In genomic region chr15:35351059-35351458, GRCh38 we compare ENCODE assay signal across 24 cellular contexts.
DNase-seq lines count a peak whose midpoint lies in the region; ATAC-seq, FAIRE-seq and TF ChIP-seq lines count a peak whose summit lies in the region.
"Had no signal": no experiment of that assay in that cellular context is flagged by ENCODE, and none has a peak within 500 bp of the region (broad histone marks: within the 10 kb centered on the region; RNA-seq: fewer than 3 reads in every experiment).

No MANE protein-coding gene starts in this region.

- no peaks in the 10 kb centered on the region for H3K27me3 ChIP-seq in keratinocyte (ENCODE audit: control insufficient read depth, extremely low read depth, insufficient read depth, low read length)
- H3K27me3 ChIP-seq in smooth muscle cell (ENCODE audit: low read depth): no peaks in the 10 kb centered on the region
- H3K27me3 ChIP-seq: BE2C; BLaER1 treated with 17β-estradiol and CSF1 and Interleukin-3, amounts not matched to agents 10 nM and 100 nM had no signal

- H3K4me1 ChIP-seq in keratinocyte (ENCODE audit: control insufficient read depth, extremely low read depth, insufficient read depth, low read length) (peaks cover 10% of the 10 kb centered on the region), smooth muscle cell (ENCODE audit: low read depth) (no peaks in the 10 kb centered on the region)
- H3K4me1 ChIP-seq: A549; BE2C; BLaER1 treated with 17β-estradiol and CSF1 and Interleukin-3, amounts not matched to agents 10 nM and 100 nM; HAP-1 had no signal

- H3K36me3 ChIP-seq in keratinocyte (ENCODE audit: control insufficient read depth in 2 of 2, extremely low read depth in 1 of 2, insufficient read depth in 2 of 2, low read length in 2 of 2) (no peaks in the 10 kb centered on the region), smooth muscle cell (ENCODE audit: low read depth) (no peaks in the 10 kb centered on the region)
- H3K36me3 ChIP-seq: BE2C; BLaER1 treated with 17β-estradiol and CSF1 and Interleukin-3, amounts not matched to agents 10 nM and 100 nM; HAP-1 had no signal

- H3K4me3 Mint-ChIP-seq in mesothelial cell of epicardium (no peak overlapping the region), T-cell (no peak overlapping the region)
- no peak overlapping the region for H3K4me3 Mint-ChIP-seq in activated CD8-positive, alpha-beta T cell treated with anti-CD3 and anti-CD28 coated beads, Interleukin-2, amount 10 ng/mL, durations not matched to agents 7 days and 5 days
- H3K4me3 Mint-ChIP-seq: CD14-positive monocyte; CD4-positive, alpha-beta T cell; CD8-positive, alpha-beta memory T cell; HFFc6 had no signal

- H3K27ac Mint-ChIP-seq in mesothelial cell of epicardium (no peak overlapping the region), T-cell (no peak overlapping the region)
- H3K27ac Mint-ChIP-seq in activated CD8-positive, alpha-beta T cell treated with anti-CD3 and anti-CD28 coated beads, Interleukin-2, amount 10 ng/mL, durations not matched to agents 7 days and 5 days: no peak overlapping the region
- H3K27ac Mint-ChIP-seq: CD14-positive monocyte; CD4-positive, alpha-beta T cell; CD8-positive, alpha-beta memory T cell; HFFc6 had no signal

- H2AFZ ChIP-seq in keratinocyte (ENCODE audit: control insufficient read depth, low read length) (no peak overlapping the region), smooth muscle cell (ENCODE audit: low read depth) (no peak overlapping the region)

- H3K4me3 ChIP-seq in keratinocyte (ENCODE audit: control insufficient read depth in 2 of 3, extremely low read depth in 1 of 3, insufficient read depth in 2 of 3, low read depth in 1 of 3, low read length in 3 of 3): no peak overlapping the region
- H3K4me3 ChIP-seq in smooth muscle cell: no peak overlapping the region
- H3K4me3 ChIP-seq: A549; BLaER1 treated with 17β-estradiol and CSF1 and Interleukin-3, amounts not matched to agents 10 nM and 100 nM; HAP-1 had no signal

- H3K9ac ChIP-seq in keratinocyte (ENCODE audit: control insufficient read depth, extremely low read depth, insufficient read depth, low read length) (no peak overlapping the region), smooth muscle cell (ENCODE audit: low read depth) (no peak overlapping the region)
- H3K9ac ChIP-seq: BLaER1 treated with 17β-estradiol and CSF1 and Interleukin-3, amounts not matched to agents 10 nM and 100 nM had no signal

- dilution Hi-C loops in keratinocyte (cut with MboI; ENCODE audit: extremely low pct_ligation_motif_present, low sequenced_read_pairs): no loop called here

- no peaks in the 10 kb centered on the region for H3K27me3 Mint-ChIP-seq in mesothelial cell of epicardium (ENCODE audit: low read depth)
- no peaks in the 10 kb centered on the region for H3K27me3 Mint-ChIP-seq in T-cell
- no peaks in the 10 kb centered on the region for H3K27me3 Mint-ChIP-seq in activated CD8-positive, alpha-beta T cell treated with anti-CD3 and anti-CD28 coated beads, Interleukin-2, amount 10 ng/mL, durations not matched to agents 7 days and 5 days (ENCODE audit: low read depth)
- H3K27me3 Mint-ChIP-seq: CD4-positive, alpha-beta T cell; CD8-positive, alpha-beta memory T cell had no signal

- H4K20me1 ChIP-seq in keratinocyte (ENCODE audit: control insufficient read depth, extremely low read depth, insufficient read depth, low read length): no peaks in the 10 kb centered on the region
- H4K20me1 ChIP-seq in smooth muscle cell (ENCODE audit: low read depth): no peaks in the 10 kb centered on the region
- H4K20me1 ChIP-seq: BLaER1 treated with 17β-estradiol and CSF1 and Interleukin-3, amounts not matched to agents 10 nM and 100 nM had no signal

- peak overlapping the region; percentile 1 for H3K4me2 ChIP-seq in keratinocyte (ENCODE audit: control insufficient read depth, extremely low read depth, insufficient read depth, low read depth, low read length)
- H3K4me2 ChIP-seq in smooth muscle cell: no peak overlapping the region
- H3K4me2 ChIP-seq: A549; BLaER1 treated with 17β-estradiol and CSF1 and Interleukin-3, amounts not matched to agents 10 nM and 100 nM had no signal

- H3K9me3 Mint-ChIP-seq in mesothelial cell of epicardium: peaks cover 58% of the 10 kb centered on the region
- H3K9me3 Mint-ChIP-seq in T-cell: peaks cover 25 to 58% (median 40%) of the 10 kb centered on the region in 3 donors
- peaks cover 15% of the 10 kb centered on the region for H3K9me3 Mint-ChIP-seq in activated CD8-positive, alpha-beta T cell treated with anti-CD3 and anti-CD28 coated beads, Interleukin-2, amount 10 ng/mL, durations not matched to agents 7 days and 5 days (ENCODE audit: insufficient read depth)

- H3F3A ChIP-seq in smooth muscle cell (ENCODE audit: low read depth): no peaks in the 10 kb centered on the region

- H3K9me3 ChIP-seq in keratinocyte (ENCODE audit: control insufficient read depth, low read depth, low read length): no peaks in the 10 kb centered on the region
- H3K9me3 ChIP-seq in smooth muscle cell (replicated peaks; ENCODE audit: low read depth): no peaks in the 10 kb centered on the region
- H3K9me3 ChIP-seq: BE2C had no signal

- no peak for TF ChIP-seq CTCF in keratinocyte (optimal IDR thresholded peaks at IDR 0.05 in 1 of 3, IDR thresholded peaks at IDR 0.05 in 1 of 3, conservative IDR thresholded peaks at IDR 0.05 in 1 of 3; ENCODE audit: extremely low read depth in 1 of 3, insufficient read depth in 2 of 3, low read length in 3 of 3)
- no peak for TF ChIP-seq CTCF in smooth muscle cell (IDR thresholded peaks at IDR 0.05; ENCODE audit: borderline replicate concordance, insufficient read depth, poor library complexity, severe bottlenecking)
- no peak for TF ChIP-seq CTCF in mesothelial cell of epicardium (IDR thresholded peaks at IDR 0.05; ENCODE audit: unreplicated experiment)

- H3K79me2 ChIP-seq in keratinocyte (ENCODE audit: control insufficient read depth, insufficient read depth, low read length) (no peaks in the 10 kb centered on the region), smooth muscle cell (ENCODE audit: low read depth) (no peaks in the 10 kb centered on the region)

- CTCF ChIA-PET in T-cell (lab: Charles Lee): no interaction called here
- CTCF ChIA-PET in activated CD8-positive, alpha-beta T cell treated with anti-CD3 and anti-CD28 coated beads, Interleukin-2, amount 10 ng/mL, durations not matched to agents 7 days and 5 days (lab: Charles Lee): no interaction called here

- H3K27ac ChIP-seq in keratinocyte (ENCODE audit: control insufficient read depth, insufficient read depth, low read length): peak overlapping the region; percentile 26
- peak overlapping the region; percentile 35 for H3K27ac ChIP-seq in smooth muscle cell (ENCODE audit: low read depth)
- H3K27ac ChIP-seq: A549; BLaER1 treated with 17β-estradiol and CSF1 and Interleukin-3, amounts not matched to agents 10 nM and 100 nM had no signal

- FAIRE-seq in G401.6 (lab: Jason Lieb, UNC) (peak; percentile 36), keratinocyte (lab: Jason Lieb, UNC) (no peak)
- FAIRE-seq: D721Med, GM12892, H54 had no signal

- H3K4me1 Mint-ChIP-seq in mesothelial cell of epicardium (no peaks in the 10 kb centered on the region), T-cell (no peaks in the 10 kb centered on the region)
- H3K4me1 Mint-ChIP-seq in activated CD8-positive, alpha-beta T cell treated with anti-CD3 and anti-CD28 coated beads, Interleukin-2, amount 10 ng/mL, durations not matched to agents 7 days and 5 days (ENCODE audit: low read depth): no peaks in the 10 kb centered on the region
- H3K4me1 Mint-ChIP-seq: CD14-positive monocyte; CD8-positive, alpha-beta memory T cell had no signal

- POLR2A ChIA-PET in T-cell (lab: Charles Lee): no interaction called here
- POLR2A ChIA-PET in activated CD8-positive, alpha-beta T cell treated with anti-CD3 and anti-CD28 coated beads, Interleukin-2, amount 10 ng/mL, durations not matched to agents 7 days and 5 days (lab: Charles Lee): no interaction called here

- H3K9me1 ChIP-seq in keratinocyte (ENCODE audit: control insufficient read depth, extremely low read depth, insufficient read depth, low read length): no peaks in the 10 kb centered on the region

- H3K36me3 Mint-ChIP-seq in mesothelial cell of epicardium: peaks cover 15% of the 10 kb centered on the region
- no peaks in the 10 kb centered on the region for H3K36me3 Mint-ChIP-seq in T-cell
- no peaks in the 10 kb centered on the region for H3K36me3 Mint-ChIP-seq in activated CD8-positive, alpha-beta T cell treated with anti-CD3 and anti-CD28 coated beads, Interleukin-2, amount 10 ng/mL, durations not matched to agents 7 days and 5 days (ENCODE audit: low read depth)
- H3K36me3 Mint-ChIP-seq: CD14-positive monocyte; CD8-positive, alpha-beta memory T cell had no signal

- DNase-seq in keratinocyte (ENCODE audit: low read depth, low spot score) (no peak), smooth muscle cell (lab: John Stamatoyannopoulos, UW; ENCODE audit: unreplicated experiment) (no peak), mesothelial cell of epicardium (ENCODE audit: low spot score in 2 of 2, unreplicated experiment in 2 of 2) (no peak), T-cell (no peak)
- DNase-seq in activated CD8-positive, alpha-beta T cell treated with anti-CD3 and anti-CD28 coated beads, Interleukin-2, amount 10 ng/mL, durations not matched to agents 7 days and 5 days: no peak
- DNase-seq: 8988T; ACHN; AML-193; BE2C; CD4-positive, alpha-beta T cell; CD8-positive, alpha-beta memory T cell; DMS 273 treated with DMSO at 0.1 percent for 48 hours; DMS79 treated with DMSO at 0.1 percent for 48 hours; GOT3; HFFc6 had no signal

- ATAC-seq in HG02852 (IDR thresholded peaks at IDR 0.05; ENCODE audit: unreplicated experiment) (peak; percentile 55), T-cell (replicated peaks in 1 of 4) (no peak)
- ATAC-seq in activated CD8-positive, alpha-beta T cell treated with anti-CD3 and anti-CD28 coated beads, Interleukin-2, amount 10 ng/mL, durations not matched to agents 7 days and 5 days: no peak
- ATAC-seq: A549 had no signal
